8 cellular contexts compared by ENCODE assay signal in genomic region chr6:10412165-10412947, GRCh38.
A peak's percentile ranks its signal among the peaks of the same experiment; 100 is the strongest.
DNase-seq lines count a peak whose midpoint lies in the region; ATAC-seq and TF ChIP-seq lines count a peak whose summit lies in the region.

No MANE protein-coding gene starts in this region.

- H3K4me3 ChIP-seq in GM12875 (ENCODE audit: low read depth, low read length) (peak overlapping the region; percentile 77), fibroblast of pulmonary artery (replicated peaks; ENCODE audit: low read depth, low read length) (peak overlapping the region; percentile 72)

- in situ Hi-C loops in ACHN (cut with HindIII; ENCODE audit: low pct_ligation_motif_present, low pct_unique_long_range_greater_than_20kb, low sequenced_read_pairs) = no loop called here

- TF ChIP-seq CTCF in GM12875 (IDR thresholded peaks at IDR 0.05; ENCODE audit: borderline replicate concordance, insufficient read depth, low read depth, low read length) = no peak
- TF ChIP-seq CTCF in fibroblast of pulmonary artery (IDR thresholded peaks at IDR 0.05; ENCODE audit: low read length, missing control alignments) = no peak

- DNase-seq in ACHN = peak; percentile 74
- peak; percentile 83 for DNase-seq in NCI-H2029 (lab: John Stamatoyannopoulos, UW)
- peak; percentile 4 to 18 for DNase-seq in activated CD8-positive, alpha-beta memory T cell treated with anti-CD3 and anti-CD28 coated beads for 4 hours (ENCODE audit: low read depth in 2 of 2)
- peak; percentile 75 for DNase-seq in fibroblast of pulmonary artery (ENCODE audit: low read depth)
- DNase-seq in non-pigmented ciliary epithelial cell (ENCODE audit: low read depth) = peak; percentile 47
- no peak for DNase-seq in GF-D8 (lab: John Stamatoyannopoulos, UW)

- ATAC-seq in HG02759 (IDR thresholded peaks at IDR 0.05; ENCODE audit: unreplicated experiment) = peak; percentile 58
